In the genomic region with DNA sequence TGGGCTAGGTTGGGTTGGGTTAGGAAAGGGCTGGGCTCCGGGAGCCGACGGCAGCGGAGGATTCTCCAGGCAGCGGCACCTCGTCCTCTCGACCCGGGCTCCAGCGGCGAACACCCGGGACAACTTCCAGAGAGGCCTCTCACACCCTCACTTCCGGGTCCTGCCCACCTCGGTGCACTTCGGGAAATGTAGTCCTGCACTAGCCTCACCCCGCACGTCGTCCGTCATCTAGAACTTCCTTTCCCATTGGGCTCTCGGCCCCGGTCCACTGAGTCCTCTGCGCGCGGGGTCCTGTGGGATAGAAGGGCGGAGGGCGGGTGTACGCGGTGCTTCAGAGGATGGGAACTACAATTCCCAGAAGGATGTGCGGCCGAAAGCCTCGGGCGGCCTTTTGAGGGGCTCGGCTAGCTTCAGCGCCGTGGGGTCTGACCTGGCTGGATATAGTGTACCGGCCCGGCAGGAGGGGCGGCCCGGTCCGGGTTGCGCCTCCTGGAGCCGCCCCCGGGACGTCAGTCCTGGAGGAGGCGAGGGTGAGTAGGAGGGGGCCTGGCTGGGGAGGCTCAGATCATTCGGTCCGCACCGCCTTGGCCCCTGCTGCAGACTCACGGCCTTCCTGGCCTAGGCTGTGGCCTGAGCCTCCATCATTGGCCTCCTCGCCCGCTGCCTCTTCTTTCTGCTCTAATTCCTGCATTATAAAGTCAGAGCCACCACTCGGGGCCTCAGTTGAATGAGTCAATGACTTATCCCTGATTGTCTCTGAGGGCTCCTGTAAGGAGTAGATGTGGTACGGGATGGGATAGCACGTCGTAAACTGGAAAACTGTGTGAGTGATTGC, we compare ENCODE assay signal across 1 cellular context.
TF ChIP-seq lines count a peak whose summit lies in the region.

A gene (minus strand): TSS at position 114 of the 835 bp plus-strand sequence. CDS start 160 bp downstream, outside the sequence.
A gene with protein sequence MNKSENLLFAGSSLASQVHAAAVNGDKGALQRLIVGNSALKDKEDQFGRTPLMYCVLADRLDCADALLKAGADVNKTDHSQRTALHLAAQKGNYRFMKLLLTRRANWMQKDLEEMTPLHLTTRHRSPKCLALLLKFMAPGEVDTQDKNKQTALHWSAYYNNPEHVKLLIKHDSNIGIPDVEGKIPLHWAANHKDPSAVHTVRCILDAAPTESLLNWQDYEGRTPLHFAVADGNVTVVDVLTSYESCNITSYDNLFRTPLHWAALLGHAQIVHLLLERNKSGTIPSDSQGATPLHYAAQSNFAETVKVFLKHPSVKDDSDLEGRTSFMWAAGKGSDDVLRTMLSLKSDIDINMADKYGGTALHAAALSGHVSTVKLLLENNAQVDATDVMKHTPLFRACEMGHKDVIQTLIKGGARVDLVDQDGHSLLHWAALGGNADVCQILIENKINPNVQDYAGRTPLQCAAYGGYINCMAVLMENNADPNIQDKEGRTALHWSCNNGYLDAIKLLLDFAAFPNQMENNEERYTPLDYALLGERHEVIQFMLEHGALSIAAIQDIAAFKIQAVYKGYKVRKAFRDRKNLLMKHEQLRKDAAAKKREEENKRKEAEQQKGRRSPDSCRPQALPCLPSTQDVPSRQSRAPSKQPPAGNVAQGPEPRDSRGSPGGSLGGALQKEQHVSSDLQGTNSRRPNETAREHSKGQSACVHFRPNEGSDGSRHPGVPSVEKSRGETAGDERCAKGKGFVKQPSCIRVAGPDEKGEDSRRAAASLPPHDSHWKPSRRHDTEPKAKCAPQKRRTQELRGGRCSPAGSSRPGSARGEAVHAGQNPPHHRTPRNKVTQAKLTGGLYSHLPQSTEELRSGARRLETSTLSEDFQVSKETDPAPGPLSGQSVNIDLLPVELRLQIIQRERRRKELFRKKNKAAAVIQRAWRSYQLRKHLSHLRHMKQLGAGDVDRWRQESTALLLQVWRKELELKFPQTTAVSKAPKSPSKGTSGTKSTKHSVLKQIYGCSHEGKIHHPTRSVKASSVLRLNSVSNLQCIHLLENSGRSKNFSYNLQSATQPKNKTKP (plus strand): TSS at position 357 of the 835 bp plus-strand sequence. CDS start 5,279 bp downstream, outside the sequence.

TF ChIP-seq in HepG2, 621 proteins besides CTCF, POLR2A, EP300 and RAD21 (continued from another document and continues in another):
- TF ChIP-seq ELF1 (CRISPR knock-in tag; IDR thresholded peaks at IDR 0.05) (peak; percentile 99), PRPF4 (IDR thresholded peaks at IDR 0.05; ENCODE audit: low read depth, low read length, poor library complexity, severe bottlenecking) (no peak), ZNF33A (CRISPR knock-in tag; IDR thresholded peaks at IDR 0.05; ENCODE audit: borderline replicate concordance) (no peak), MAFF (IDR thresholded peaks at IDR 0.05; ENCODE audit: low read depth, low read length) (no peak), ZNF841 (CRISPR knock-in tag; IDR thresholded peaks at IDR 0.05; ENCODE audit: borderline replicate concordance) (no peak), ZNF431 (CRISPR knock-in tag; IDR thresholded peaks at IDR 0.05; ENCODE audit: borderline replicate concordance, low read depth) (0 out of 2 replicates have a peak, but pooled peaks have one; percentile 23), GPN1 (CRISPR knock-in tag; IDR thresholded peaks at IDR 0.05; ENCODE audit: borderline replicate concordance) (no peak), PAWR (CRISPR knock-in tag; IDR thresholded peaks at IDR 0.05; ENCODE audit: borderline replicate concordance) (no peak), ZNF235 (CRISPR knock-in tag; IDR thresholded peaks at IDR 0.05; ENCODE audit: borderline replicate concordance) (no peak; the same call in 1 of the 2 replicates), SOX13 (IDR thresholded peaks at IDR 0.05) (no peak), SOX13 (CRISPR knock-in tag; conservative IDR thresholded peaks at IDR 0.05 in 1 of 2, IDR thresholded peaks at IDR 0.05 in 1 of 2) (no peak), SIN3B (IDR thresholded peaks at IDR 0.05; ENCODE audit: low read length) (no peak), SNAPC2 (CRISPR knock-in tag; IDR thresholded peaks at IDR 0.05) (no peak), AHR (CRISPR knock-in tag; IDR thresholded peaks at IDR 0.05) (no peak), ZFP1 (CRISPR knock-in tag; IDR thresholded peaks at IDR 0.05) (no peak; the same call in 1 of the 2 replicates), NRL (CRISPR knock-in tag; IDR thresholded peaks at IDR 0.05; ENCODE audit: borderline replicate concordance) (no peak), MZF1 (CRISPR knock-in tag; IDR thresholded peaks at IDR 0.05; ENCODE audit: borderline replicate concordance) (no peak), ZNF749 (CRISPR knock-in tag; IDR thresholded peaks at IDR 0.05; ENCODE audit: borderline replicate concordance) (no peak), FOXP1 (IDR thresholded peaks at IDR 0.05) (no peak), FOXP1 (CRISPR knock-in tag; IDR thresholded peaks at IDR 0.05) (no peak; the same call in 1 of the 2 replicates), NFYB (CRISPR knock-in tag; IDR thresholded peaks at IDR 0.05) (peak; percentile 71), SMC3 (IDR thresholded peaks at IDR 0.05; ENCODE audit: low read length) (no peak), ZNF296 (CRISPR knock-in tag; conservative IDR thresholded peaks at IDR 0.05) (no peak), ZNF329 (CRISPR knock-in tag; IDR thresholded peaks at IDR 0.05; ENCODE audit: low read depth) (0 out of 2 replicates have a peak, but pooled peaks have one; percentile 59), KDM6A (CRISPR knock-in tag; IDR thresholded peaks at IDR 0.05; ENCODE audit: low read depth) (no peak), NR1H2 (CRISPR knock-in tag; IDR thresholded peaks at IDR 0.05; ENCODE audit: borderline replicate concordance, low read depth) (no peak), TAF1 (CRISPR knock-in tag; IDR thresholded peaks at IDR 0.05) (peak; percentile 70), MAFG (CRISPR knock-in tag; IDR thresholded peaks at IDR 0.05) (0 out of 2 replicates have a peak, but pooled peaks have one; percentile 17), JARID2 (CRISPR knock-in tag; IDR thresholded peaks at IDR 0.05; ENCODE audit: insufficient replicate concordance) (no peak), HMGA1 (CRISPR knock-in tag; conservative IDR thresholded peaks at IDR 0.05) (no peak), KDM4B (CRISPR knock-in tag; IDR thresholded peaks at IDR 0.05) (no peak), ZNF615 (CRISPR knock-in tag; IDR thresholded peaks at IDR 0.05; ENCODE audit: borderline replicate concordance) (no peak), ATF1 (CRISPR knock-in tag; IDR thresholded peaks at IDR 0.05) (peak; percentile 79), KAT2B (IDR thresholded peaks at IDR 0.05; ENCODE audit: borderline replicate concordance, low read depth, low read length) (no peak), CENPT (CRISPR knock-in tag; IDR thresholded peaks at IDR 0.05; ENCODE audit: low read depth) (no peak), ZNF333 (CRISPR knock-in tag; IDR thresholded peaks at IDR 0.05; ENCODE audit: borderline replicate concordance) (0 out of 2 replicates have a peak, but pooled peaks have one; percentile 38), SOX5 (CRISPR knock-in tag; IDR thresholded peaks at IDR 0.05; ENCODE audit: borderline replicate concordance) (no peak; the same call in 1 of the 2 replicates), SP1 (IDR thresholded peaks at IDR 0.05) (no peak), SP1 (CRISPR knock-in tag; IDR thresholded peaks at IDR 0.05) (peak; percentile 40; the same call in 1 of the 2 replicates)
- TF ChIP-seq, protein P1, sequence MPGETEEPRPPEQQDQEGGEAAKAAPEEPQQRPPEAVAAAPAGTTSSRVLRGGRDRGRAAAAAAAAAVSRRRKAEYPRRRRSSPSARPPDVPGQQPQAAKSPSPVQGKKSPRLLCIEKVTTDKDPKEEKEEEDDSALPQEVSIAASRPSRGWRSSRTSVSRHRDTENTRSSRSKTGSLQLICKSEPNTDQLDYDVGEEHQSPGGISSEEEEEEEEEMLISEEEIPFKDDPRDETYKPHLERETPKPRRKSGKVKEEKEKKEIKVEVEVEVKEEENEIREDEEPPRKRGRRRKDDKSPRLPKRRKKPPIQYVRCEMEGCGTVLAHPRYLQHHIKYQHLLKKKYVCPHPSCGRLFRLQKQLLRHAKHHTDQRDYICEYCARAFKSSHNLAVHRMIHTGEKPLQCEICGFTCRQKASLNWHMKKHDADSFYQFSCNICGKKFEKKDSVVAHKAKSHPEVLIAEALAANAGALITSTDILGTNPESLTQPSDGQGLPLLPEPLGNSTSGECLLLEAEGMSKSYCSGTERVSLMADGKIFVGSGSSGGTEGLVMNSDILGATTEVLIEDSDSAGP (CRISPR knock-in tag; IDR thresholded peaks at IDR 0.05; ENCODE audit: borderline replicate concordance) = peak; percentile 77
- TF ChIP-seq, protein P2, sequence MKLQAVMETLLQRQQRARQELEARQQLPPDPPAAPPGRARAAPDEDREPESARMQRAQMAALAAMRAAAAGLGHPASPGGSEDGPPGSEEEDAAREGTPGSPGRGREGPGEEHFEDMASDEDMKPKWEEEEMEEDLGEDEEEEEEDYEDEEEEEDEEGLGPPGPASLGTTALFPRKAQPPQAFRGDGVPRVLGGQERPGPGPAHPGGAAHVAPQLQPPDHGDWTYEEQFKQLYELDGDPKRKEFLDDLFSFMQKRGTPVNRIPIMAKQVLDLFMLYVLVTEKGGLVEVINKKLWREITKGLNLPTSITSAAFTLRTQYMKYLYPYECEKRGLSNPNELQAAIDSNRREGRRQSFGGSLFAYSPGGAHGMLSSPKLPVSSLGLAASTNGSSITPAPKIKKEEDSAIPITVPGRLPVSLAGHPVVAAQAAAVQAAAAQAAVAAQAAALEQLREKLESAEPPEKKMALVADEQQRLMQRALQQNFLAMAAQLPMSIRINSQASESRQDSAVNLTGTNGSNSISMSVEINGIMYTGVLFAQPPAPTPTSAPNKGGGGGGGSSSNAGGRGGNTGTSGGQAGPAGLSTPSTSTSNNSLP (IDR thresholded peaks at IDR 0.05; ENCODE audit: low read depth, low read length) = no peak
- TF ChIP-seq, protein P3, sequence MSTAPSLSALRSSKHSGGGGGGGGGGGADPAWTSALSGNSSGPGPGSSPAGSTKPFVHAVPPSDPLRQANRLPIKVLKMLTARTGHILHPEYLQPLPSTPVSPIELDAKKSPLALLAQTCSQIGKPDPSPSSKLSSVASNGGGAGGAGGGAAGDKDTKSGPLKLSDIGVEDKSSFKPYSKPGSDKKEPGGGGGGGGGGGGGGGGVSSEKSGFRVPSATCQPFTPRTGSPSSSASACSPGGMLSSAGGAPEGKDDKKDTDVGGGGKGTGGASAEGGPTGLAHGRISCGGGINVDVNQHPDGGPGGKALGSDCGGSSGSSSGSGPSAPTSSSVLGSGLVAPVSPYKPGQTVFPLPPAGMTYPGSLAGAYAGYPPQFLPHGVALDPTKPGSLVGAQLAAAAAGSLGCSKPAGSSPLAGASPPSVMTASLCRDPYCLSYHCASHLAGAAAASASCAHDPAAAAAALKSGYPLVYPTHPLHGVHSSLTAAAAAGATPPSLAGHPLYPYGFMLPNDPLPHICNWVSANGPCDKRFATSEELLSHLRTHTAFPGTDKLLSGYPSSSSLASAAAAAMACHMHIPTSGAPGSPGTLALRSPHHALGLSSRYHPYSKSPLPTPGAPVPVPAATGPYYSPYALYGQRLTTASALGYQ (CRISPR knock-in tag; IDR thresholded peaks at IDR 0.05) = no peak
- TF ChIP-seq, protein P4, sequence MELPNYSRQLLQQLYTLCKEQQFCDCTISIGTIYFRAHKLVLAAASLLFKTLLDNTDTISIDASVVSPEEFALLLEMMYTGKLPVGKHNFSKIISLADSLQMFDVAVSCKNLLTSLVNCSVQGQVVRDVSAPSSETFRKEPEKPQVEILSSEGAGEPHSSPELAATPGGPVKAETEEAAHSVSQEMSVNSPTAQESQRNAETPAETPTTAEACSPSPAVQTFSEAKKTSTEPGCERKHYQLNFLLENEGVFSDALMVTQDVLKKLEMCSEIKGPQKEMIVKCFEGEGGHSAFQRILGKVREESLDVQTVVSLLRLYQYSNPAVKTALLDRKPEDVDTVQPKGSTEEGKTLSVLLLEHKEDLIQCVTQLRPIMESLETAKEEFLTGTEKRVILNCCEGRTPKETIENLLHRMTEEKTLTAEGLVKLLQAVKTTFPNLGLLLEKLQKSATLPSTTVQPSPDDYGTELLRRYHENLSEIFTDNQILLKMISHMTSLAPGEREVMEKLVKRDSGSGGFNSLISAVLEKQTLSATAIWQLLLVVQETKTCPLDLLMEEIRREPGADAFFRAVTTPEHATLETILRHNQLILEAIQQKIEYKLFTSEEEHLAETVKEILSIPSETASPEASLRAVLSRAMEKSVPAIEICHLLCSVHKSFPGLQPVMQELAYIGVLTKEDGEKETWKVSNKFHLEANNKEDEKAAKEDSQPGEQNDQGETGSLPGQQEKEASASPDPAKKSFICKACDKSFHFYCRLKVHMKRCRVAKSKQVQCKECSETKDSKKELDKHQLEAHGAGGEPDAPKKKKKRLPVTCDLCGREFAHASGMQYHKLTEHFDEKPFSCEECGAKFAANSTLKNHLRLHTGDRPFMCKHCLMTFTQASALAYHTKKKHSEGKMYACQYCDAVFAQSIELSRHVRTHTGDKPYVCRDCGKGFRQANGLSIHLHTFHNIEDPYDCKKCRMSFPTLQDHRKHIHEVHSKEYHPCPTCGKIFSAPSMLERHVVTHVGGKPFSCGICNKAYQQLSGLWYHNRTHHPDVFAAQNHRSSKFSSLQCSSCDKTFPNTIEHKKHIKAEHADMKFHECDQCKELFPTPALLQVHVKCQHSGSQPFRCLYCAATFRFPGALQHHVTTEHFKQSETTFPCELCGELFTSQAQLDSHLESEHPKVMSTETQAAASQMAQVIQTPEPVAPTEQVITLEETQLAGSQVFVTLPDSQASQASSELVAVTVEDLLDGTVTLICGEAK (IDR thresholded peaks at IDR 0.05) = 0 out of 2 replicates have a peak, but pooled peaks have one; percentile 24
- TF ChIP-seq, protein P4 (CRISPR knock-in tag; IDR thresholded peaks at IDR 0.05) = peak; percentile 81; the same call in 1 of the 2 replicates
